Comparison of ENCODE assay signal across 25 cellular contexts in genomic region chr14:103891667-103892215, GRCh38. TPM values are rescaled to one million over a fixed set of nuclear protein-coding genes. Genes with fewer than 3 reads are reported as not detected.
"Had no signal": no experiment of that assay in that cellular context is flagged by ENCODE, and none has a peak within 500 bp of the region (broad histone marks: within the 10 kb centered on the region; RNA-seq: fewer than 3 reads in every experiment).

No MANE protein-coding gene starts in this region.

- H3K4me2 ChIP-seq: neural progenitor cell had no signal

- H3K4me3 Mint-ChIP-seq: activated B cell treated with CpG ODN at 0.5 μM for 24 hours; activated CD4-positive, alpha-beta memory T cell treated with anti-CD3 and anti-CD28 coated beads, Interleukin-2, amount 10 ng/mL, durations not matched to agents 7 days and 5 days; activated CD8-positive, alpha-beta memory T cell treated with anti-CD3 and anti-CD28 coated beads, Interleukin-2, amount 10 ng/mL, durations not matched to agents 7 days and 5 days; activated naive CD4-positive, alpha-beta T cell treated with anti-CD3 and anti-CD28 coated beads for 36 hours; activated T-helper 17 cell treated with anti-CD3 and anti-CD28 coated beads, Interleukin-2, amount 50 U/mL, for 72 hours; brain; naive thymus-derived CD4-positive, alpha-beta T cell; neural progenitor cell had no signal

- ATAC-seq: activated CD8-positive, alpha-beta memory T cell treated with anti-CD3 and anti-CD28 coated beads, Interleukin-2, amount 10 ng/mL, durations not matched to agents 7 days and 5 days; activated T-helper 17 cell treated with anti-CD3 and anti-CD28 coated beads, Interleukin-2, amount 50 U/mL, for 72 hours; foreskin keratinocyte; naive thymus-derived CD4-positive, alpha-beta T cell had no signal

- H3K27me3 ChIP-seq: colonic mucosa, neural progenitor cell, ovary, sigmoid colon had no signal

- H3K9ac ChIP-seq: neural progenitor cell had no signal

- H3K36me3 Mint-ChIP-seq: activated CD8-positive, alpha-beta memory T cell treated with anti-CD3 and anti-CD28 coated beads, Interleukin-2, amount 10 ng/mL, durations not matched to agents 7 days and 5 days; brain; neural progenitor cell had no signal

- H3K4me3 ChIP-seq: colonic mucosa, neural progenitor cell, ovary, sigmoid colon, tibial artery had no signal

- H3K9me3 ChIP-seq: colonic mucosa, ovary, sigmoid colon, tibial artery had no signal

- H3K9me3 Mint-ChIP-seq: activated B cell treated with CpG ODN at 0.5 μM for 24 hours; activated naive CD4-positive, alpha-beta T cell treated with anti-CD3 and anti-CD28 coated beads for 36 hours; activated T-helper 17 cell treated with anti-CD3 and anti-CD28 coated beads, Interleukin-2, amount 50 U/mL, for 72 hours had no signal

- H3K27ac Mint-ChIP-seq: activated B cell treated with CpG ODN at 0.5 μM for 24 hours; activated CD4-positive, alpha-beta memory T cell treated with anti-CD3 and anti-CD28 coated beads, Interleukin-2, amount 10 ng/mL, durations not matched to agents 7 days and 5 days; activated CD8-positive, alpha-beta memory T cell treated with anti-CD3 and anti-CD28 coated beads, Interleukin-2, amount 10 ng/mL, durations not matched to agents 7 days and 5 days; activated naive CD4-positive, alpha-beta T cell treated with anti-CD3 and anti-CD28 coated beads for 36 hours; activated T-helper 17 cell treated with anti-CD3 and anti-CD28 coated beads, Interleukin-2, amount 50 U/mL, for 72 hours; naive thymus-derived CD4-positive, alpha-beta T cell; neural progenitor cell had no signal

- H3K4me1 ChIP-seq: foreskin keratinocyte, neural progenitor cell had no signal

- H3K4me1 Mint-ChIP-seq: activated B cell treated with CpG ODN at 0.5 μM for 24 hours; activated CD4-positive, alpha-beta memory T cell treated with anti-CD3 and anti-CD28 coated beads, Interleukin-2, amount 10 ng/mL, durations not matched to agents 7 days and 5 days; activated CD8-positive, alpha-beta memory T cell treated with anti-CD3 and anti-CD28 coated beads, Interleukin-2, amount 10 ng/mL, durations not matched to agents 7 days and 5 days; activated T-helper 17 cell treated with anti-CD3 and anti-CD28 coated beads, Interleukin-2, amount 50 U/mL, for 72 hours had no signal

- H3K27ac ChIP-seq: foreskin keratinocyte, neural progenitor cell, ovary, sigmoid colon, tibial artery had no signal

- DNase-seq: activated B cell treated with CpG ODN at 0.5 μM for 24 hours; activated CD4-positive, alpha-beta memory T cell treated with anti-CD3 and anti-CD28 coated beads, Interleukin-2, amount 10 ng/mL, durations not matched to agents 7 days and 5 days; activated CD4-positive, alpha-beta T cell treated with anti-CD3 and anti-CD28 coated beads for 4 hours; activated CD8-positive, alpha-beta memory T cell treated with anti-CD3 and anti-CD28 coated beads, Interleukin-2, amount 10 ng/mL, durations not matched to agents 7 days and 5 days; activated naive CD4-positive, alpha-beta T cell treated with anti-CD3 and anti-CD28 coated beads for 36 hours; central memory CD4-positive, alpha-beta T cell; colonic mucosa; foreskin keratinocyte; kidney; mammary epithelial cell; midbrain; naive thymus-derived CD4-positive, alpha-beta T cell; ovary; sigmoid colon; stimulated activated CD8-positive, alpha-beta memory T cell treated with anti-CD3 and anti-CD28 coated beads, Interleukin-4, amount 100 ng/mL, for 48 hours; stimulated activated naive CD4-positive, alpha-beta T cell; tibial artery had no signal

- H2AFZ ChIP-seq: neural progenitor cell had no signal

- H3K27me3 Mint-ChIP-seq: activated CD4-positive, alpha-beta memory T cell treated with anti-CD3 and anti-CD28 coated beads, Interleukin-2, amount 10 ng/mL, durations not matched to agents 7 days and 5 days; activated CD8-positive, alpha-beta memory T cell treated with anti-CD3 and anti-CD28 coated beads, Interleukin-2, amount 10 ng/mL, durations not matched to agents 7 days and 5 days; activated T-helper 17 cell treated with anti-CD3 and anti-CD28 coated beads, Interleukin-2, amount 50 U/mL, for 72 hours; brain; naive thymus-derived CD4-positive, alpha-beta T cell had no signal

- H3K36me3 ChIP-seq: colonic mucosa, neural progenitor cell, ovary, sigmoid colon, tibial artery had no signal

RNA-seq across cellular contexts. Expression of gene RD3L, which starts 50.6 kb away (rescaled TPM):
- total RNA-seq: activated B cell treated with CpG ODN at 0.5 μM for 24 hours; activated CD4-positive, alpha-beta memory T cell treated with anti-CD3 and anti-CD28 coated beads, Interleukin-2, amount 10 ng/mL, durations not matched to agents 7 days and 5 days; activated CD8-positive, alpha-beta memory T cell treated with anti-CD3 and anti-CD28 coated beads, Interleukin-2, amount 10 ng/mL, durations not matched to agents 7 days and 5 days; activated naive CD4-positive, alpha-beta T cell treated with anti-CD3 and anti-CD28 coated beads for 36 hours; activated T-helper 17 cell treated with anti-CD3 and anti-CD28 coated beads, Interleukin-2, amount 50 U/mL, for 72 hours; colonic mucosa; epithelial cell of proximal tubule; fibroblast of lung; foreskin keratinocyte; kidney; left lobe of liver; mammary epithelial cell; naive thymus-derived CD4-positive, alpha-beta T cell; ovary; sigmoid colon; subcutaneous adipose tissue; urinary bladder had no signal
